ENCODE assay signal across 1 cellular context in genomic region chr16:11742041-11742535, GRCh38.
TF ChIP-seq lines count a peak whose summit lies in the region.

No MANE protein-coding gene starts in this region.

TF ChIP-seq in HepG2, 621 proteins besides CTCF, POLR2A, EP300 and RAD21 (continued from another document and continues in another):
- TF ChIP-seq UBTF (CRISPR knock-in tag; IDR thresholded peaks at IDR 0.05) (peak; percentile 95; the same call in 1 of the 2 replicates), MXI1 (IDR thresholded peaks at IDR 0.05; ENCODE audit: borderline replicate concordance, low read depth, low read length) (no peak), CBX5 (CRISPR knock-in tag; IDR thresholded peaks at IDR 0.05; ENCODE audit: borderline replicate concordance) (no peak), ZNF773 (CRISPR knock-in tag; IDR thresholded peaks at IDR 0.05; ENCODE audit: borderline replicate concordance) (0 out of 2 replicates have a peak, but pooled peaks have one; percentile 39), ZNF280B (CRISPR knock-in tag; IDR thresholded peaks at IDR 0.05; ENCODE audit: borderline replicate concordance) (peak; percentile 85), MXD1 (CRISPR knock-in tag; IDR thresholded peaks at IDR 0.05) (peak; percentile 80; the same call in 1 of the 2 replicates), ZSCAN9 (CRISPR knock-in tag; IDR thresholded peaks at IDR 0.05; ENCODE audit: borderline replicate concordance) (no peak; the same call in 1 of the 2 replicates), TSC22D2 (CRISPR knock-in tag; IDR thresholded peaks at IDR 0.05; ENCODE audit: borderline replicate concordance) (no peak), ZNF607 (CRISPR knock-in tag; IDR thresholded peaks at IDR 0.05; ENCODE audit: borderline replicate concordance) (peak; percentile 68), TP53 (CRISPR knock-in tag; conservative IDR thresholded peaks at IDR 0.05) (0 out of 2 replicates have a peak, but pooled peaks have one; percentile 68), ELF1 (CRISPR knock-in tag; IDR thresholded peaks at IDR 0.05) (peak; percentile 56; the same call in 1 of the 2 replicates), ZNF354B (CRISPR knock-in tag; IDR thresholded peaks at IDR 0.05) (no peak), ZNF749 (CRISPR knock-in tag; IDR thresholded peaks at IDR 0.05; ENCODE audit: borderline replicate concordance) (peak; percentile 11; the same call in 1 of the 2 replicates), ZNF572 (CRISPR knock-in tag; IDR thresholded peaks at IDR 0.05) (no peak), ZNF142 (CRISPR knock-in tag; IDR thresholded peaks at IDR 0.05) (no peak), ZNF556 (CRISPR knock-in tag; IDR thresholded peaks at IDR 0.05; ENCODE audit: borderline replicate concordance) (0 out of 2 replicates have a peak, but pooled peaks have one; percentile 34), SOX5 (CRISPR knock-in tag; IDR thresholded peaks at IDR 0.05; ENCODE audit: borderline replicate concordance) (no peak), CAMTA2 (CRISPR knock-in tag; IDR thresholded peaks at IDR 0.05; ENCODE audit: borderline replicate concordance) (peak; percentile 62; the same call in 1 of the 2 replicates), AGO1 (IDR thresholded peaks at IDR 0.05; ENCODE audit: low read depth, low read length, poor library complexity, severe bottlenecking) (no peak), ZBTB3 (CRISPR knock-in tag; IDR thresholded peaks at IDR 0.05; ENCODE audit: borderline replicate concordance, low read depth) (no peak; the same call in 1 of the 2 replicates), TFDP2 (CRISPR knock-in tag; IDR thresholded peaks at IDR 0.05) (no peak), MZF1 (CRISPR knock-in tag; IDR thresholded peaks at IDR 0.05; ENCODE audit: borderline replicate concordance) (no peak), ZNF558 (CRISPR knock-in tag; IDR thresholded peaks at IDR 0.05; ENCODE audit: borderline replicate concordance) (peak; percentile 99; the same call in 1 of the 2 replicates), ZNF569 (CRISPR knock-in tag; IDR thresholded peaks at IDR 0.05; ENCODE audit: borderline replicate concordance) (no peak), SOX6 (IDR thresholded peaks at IDR 0.05) (no peak), SOX6 (CRISPR knock-in tag; IDR thresholded peaks at IDR 0.05) (no peak), ZNF263 (CRISPR knock-in tag; IDR thresholded peaks at IDR 0.05) (peak; percentile 77), ZNF136 (CRISPR knock-in tag; IDR thresholded peaks at IDR 0.05; ENCODE audit: low read depth) (no peak), ZBTB34 (CRISPR knock-in tag; IDR thresholded peaks at IDR 0.05) (no peak), FOXJ3 (CRISPR knock-in tag; IDR thresholded peaks at IDR 0.05; ENCODE audit: borderline replicate concordance) (no peak), ZNF646 (CRISPR knock-in tag; IDR thresholded peaks at IDR 0.05) (no peak), ZBTB21 (CRISPR knock-in tag; IDR thresholded peaks at IDR 0.05) (no peak), BCL6 (CRISPR knock-in tag; IDR thresholded peaks at IDR 0.05) (no peak), MIXL1 (CRISPR knock-in tag; IDR thresholded peaks at IDR 0.05) (no peak)
